ENCODE assay signal across 9 cellular contexts in the genomic region with DNA sequence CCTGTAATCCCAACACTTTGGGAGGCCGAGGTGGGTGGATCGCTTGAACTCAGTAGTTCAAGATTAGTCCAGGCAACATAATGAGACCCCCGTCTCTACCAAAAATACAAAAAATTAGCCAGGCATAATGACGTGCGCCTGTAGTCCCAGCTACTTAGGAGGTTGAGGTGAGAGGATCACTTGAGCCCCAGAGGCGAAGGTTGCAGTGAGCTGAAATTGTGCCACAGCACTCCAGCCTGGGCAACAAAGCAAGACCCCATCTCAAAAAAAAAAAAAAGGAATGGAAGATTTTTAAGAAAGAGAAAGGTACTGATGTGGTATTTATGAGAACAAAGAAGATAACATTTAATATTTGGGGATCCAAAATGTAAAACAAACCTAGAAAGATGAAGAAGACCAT. TPM values are rescaled to one million over a fixed set of nuclear protein-coding genes. Genes with fewer than 3 reads are reported as not detected.
"Had no signal": no experiment of that assay in that cellular context is flagged by ENCODE, and none has a peak within 500 bp of the region (broad histone marks: within the 10 kb centered on the region; RNA-seq: fewer than 3 reads in every experiment).

No MANE protein-coding gene starts in this region.

- ATAC-seq: GM12878 had no signal

- FAIRE-seq: G401.6, GM12878, GM12891, GM12892, GM18507, GM19239 had no signal

- H3K4me3 ChIP-seq: GM12878 had no signal

- DNase-seq: GDM1, GF-D8 had no signal

RNA-seq across cellular contexts. Expression of a gene that starts 27.0 kb away (rescaled TPM):
- total RNA-seq: G401, GM12878 had no signal
